In the genomic region with DNA sequence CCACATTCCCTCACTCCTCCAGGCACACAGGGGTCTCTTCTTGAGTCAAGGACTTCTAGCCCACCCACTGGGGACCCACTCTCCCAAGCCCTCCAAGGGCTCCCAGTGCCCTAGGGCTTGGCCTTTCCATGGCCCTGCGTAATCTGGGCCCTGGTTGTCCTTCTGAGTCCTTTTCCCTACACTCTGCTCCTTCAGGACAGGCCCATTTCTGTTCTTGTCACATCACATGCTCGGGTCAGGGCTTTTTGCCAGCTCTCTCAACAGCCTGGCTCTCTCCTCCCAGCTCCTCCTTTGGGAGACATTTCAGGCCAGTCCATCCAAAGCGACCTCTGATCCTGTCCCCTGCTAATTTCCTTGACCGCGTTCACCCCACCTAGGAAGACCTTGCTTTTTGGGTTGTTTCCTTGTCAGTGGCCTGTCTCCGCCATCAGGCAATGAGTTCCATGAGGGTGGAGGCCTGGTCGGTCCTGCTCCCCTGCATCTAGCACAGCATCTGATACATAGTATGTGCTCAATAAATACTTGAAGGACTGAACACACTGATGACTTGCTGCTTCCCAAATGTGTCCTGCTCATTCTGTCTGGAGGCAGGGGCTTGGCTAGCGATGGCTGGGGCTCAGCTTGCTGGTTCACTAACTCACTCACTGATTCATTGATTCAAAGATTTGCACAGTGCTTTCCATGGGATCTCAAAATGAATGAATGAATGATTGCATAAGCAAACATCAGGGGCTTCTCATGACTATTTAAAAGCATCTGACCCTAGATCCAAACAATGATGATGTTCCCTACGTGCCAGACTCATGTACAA, we compare ENCODE assay signal across 12 cellular contexts. TPM values are rescaled to one million over a fixed set of nuclear protein-coding genes. Genes with fewer than 3 reads are reported as not detected.
DNase-seq lines count a peak whose midpoint lies in the region; ATAC-seq and TF ChIP-seq lines count a peak whose summit lies in the region.
"Had no signal": no experiment of that assay in that cellular context is flagged by ENCODE, and none has a peak within 500 bp of the region (broad histone marks: within the 10 kb centered on the region; RNA-seq: fewer than 3 reads in every experiment).

No MANE protein-coding gene starts in this region.

- H3K9me3 Mint-ChIP-seq in stimulated activated naive CD8-positive, alpha-beta T cell treated with anti-CD3 and anti-CD28 coated beads, Interleukin-15, Interleukin-2, amounts not matched to agents 100 ng/mL and 50 ng/mL, for 24 hours, result no peaks in the 10 kb centered on the region
- peaks cover 5% of the 10 kb centered on the region for H3K9me3 Mint-ChIP-seq in nephron progenitor cell
- no peaks in the 10 kb centered on the region for H3K9me3 Mint-ChIP-seq in WTC11

- no peak overlapping the region for H3K4me3 Mint-ChIP-seq in stimulated activated naive CD8-positive, alpha-beta T cell treated with anti-CD3 and anti-CD28 coated beads, Interleukin-15, Interleukin-2, amounts not matched to agents 100 ng/mL and 50 ng/mL, for 24 hours
- no peak overlapping the region for H3K4me3 Mint-ChIP-seq in nephron progenitor cell
- H3K4me3 Mint-ChIP-seq in WTC11, result no peak overlapping the region
- H3K4me3 Mint-ChIP-seq: naive B cell had no signal

- CTCF ChIA-PET in WTC11 (lab: Charles Lee), result no interaction called here

- no peaks in the 10 kb centered on the region for H3K27me3 Mint-ChIP-seq in stimulated activated naive CD8-positive, alpha-beta T cell treated with anti-CD3 and anti-CD28 coated beads, Interleukin-15, Interleukin-2, amounts not matched to agents 100 ng/mL and 50 ng/mL, for 24 hours
- H3K27me3 Mint-ChIP-seq in nephron progenitor cell (ENCODE audit: low read depth, poor library complexity), result peaks cover 4% of the 10 kb centered on the region
- H3K27me3 Mint-ChIP-seq in WTC11 (ENCODE audit: low read depth), result no peaks in the 10 kb centered on the region
- H3K27me3 Mint-ChIP-seq: naive B cell had no signal

- no peak for DNase-seq in stimulated activated naive CD8-positive, alpha-beta T cell treated with anti-CD3 and anti-CD28 coated beads, Interleukin-15, Interleukin-2, amounts not matched to agents 100 U/mL and 50 U/mL, for 24 hours
- DNase-seq in epithelial cell of prostate (ENCODE audit: low read depth, low spot score), result no peak
- DNase-seq in nephron progenitor cell, result no peak
- no peak for DNase-seq in AG08396 (ENCODE audit: low spot score)
- no peak for DNase-seq in ureter (ENCODE audit: low spot score)
- no peak for DNase-seq in posterior vena cava (ENCODE audit: low spot score)
- DNase-seq in WTC11 (ENCODE audit: low spot score), result no peak
- DNase-seq: kidney, naive B cell, NCI-H2081 treated with DMSO at 0.1 percent for 48 hours had no signal

- peak overlapping the region; percentile 48 for H3K27ac ChIP-seq in epithelial cell of prostate
- H3K27ac ChIP-seq: skin epidermis had no signal

- intact Hi-C loops in posterior vena cava (cut with DNase I), result no loop called here

- POLR2A ChIA-PET in WTC11 (lab: Charles Lee), result no interaction called here

- peaks cover 60% of the 10 kb centered on the region for H3K36me3 Mint-ChIP-seq in stimulated activated naive CD8-positive, alpha-beta T cell treated with anti-CD3 and anti-CD28 coated beads, Interleukin-15, Interleukin-2, amounts not matched to agents 100 ng/mL and 50 ng/mL, for 24 hours (ENCODE audit: low read depth)
- peaks cover 55% of the 10 kb centered on the region for H3K36me3 Mint-ChIP-seq in nephron progenitor cell (ENCODE audit: low read depth)
- H3K36me3 Mint-ChIP-seq in WTC11, result peaks cover 32% of the 10 kb centered on the region
- H3K36me3 Mint-ChIP-seq: naive B cell had no signal

- ATAC-seq in stimulated activated naive CD8-positive, alpha-beta T cell treated with anti-CD3 and anti-CD28 coated beads, Interleukin-15, Interleukin-2, amounts not matched to agents 100 U/mL and 50 U/mL, for 24 hours, result no peak
- no peak for ATAC-seq in WTC11

- H3K27ac Mint-ChIP-seq in stimulated activated naive CD8-positive, alpha-beta T cell treated with anti-CD3 and anti-CD28 coated beads, Interleukin-15, Interleukin-2, amounts not matched to agents 100 ng/mL and 50 ng/mL, for 24 hours, result peak overlapping the region; percentile 75
- H3K27ac Mint-ChIP-seq in nephron progenitor cell, result peak overlapping the region; percentile 60
- no peak overlapping the region for H3K27ac Mint-ChIP-seq in WTC11

- peaks cover 12% of the 10 kb centered on the region for H3K4me1 Mint-ChIP-seq in stimulated activated naive CD8-positive, alpha-beta T cell treated with anti-CD3 and anti-CD28 coated beads, Interleukin-15, Interleukin-2, amounts not matched to agents 100 ng/mL and 50 ng/mL, for 24 hours (ENCODE audit: low read depth)
- H3K4me1 Mint-ChIP-seq in nephron progenitor cell, result peaks cover 11% of the 10 kb centered on the region
- H3K4me1 Mint-ChIP-seq in WTC11, result no peaks in the 10 kb centered on the region
- H3K4me1 Mint-ChIP-seq: naive B cell had no signal

- TF ChIP-seq CTCF in nephron progenitor cell (IDR thresholded peaks at IDR 0.05) (no peak), WTC11 (IDR thresholded peaks at IDR 0.05) (no peak)

TF ChIP-seq in WTC11, 78 proteins besides CTCF, POLR2A, EP300 and RAD21:
- TF ChIP-seq ZNF671 (CRISPR knock-in tag; IDR thresholded peaks at IDR 0.05), result no peak
- no peak for TF ChIP-seq CREB1 (CRISPR knock-in tag; IDR thresholded peaks at IDR 0.05)

RNA-seq across cellular contexts. Expression of a gene that starts 44.8 kb away (rescaled TPM):
- total RNA-seq in ureter, result 237 TPM
- total RNA-seq in posterior vena cava, result 100 to 1,000 TPM; 107 to 144 TPM
- 37.6 to 37.9 TPM (median 37.7 TPM) in 3 replicates for total RNA-seq in WTC11 (2021)
